Comparison of ENCODE assay signal across 18 cellular contexts in genomic region chr5:144144956-144145751, GRCh38. TPM values are rescaled to one million over a fixed set of nuclear protein-coding genes. Genes with fewer than 3 reads are reported as not detected.
A peak's percentile ranks its signal among the peaks of the same experiment; 100 is the strongest.
DNase-seq lines count a peak whose midpoint lies in the region; ATAC-seq, FAIRE-seq and TF ChIP-seq lines count a peak whose summit lies in the region.
"Had no signal": no experiment of that assay in that cellular context is flagged by ENCODE, and none has a peak within 500 bp of the region (broad histone marks: within the 10 kb centered on the region; RNA-seq: fewer than 3 reads in every experiment).

No MANE protein-coding gene starts in this region.

- DNase-seq in COR-L47 (lab: John Stamatoyannopoulos, UW) (peak; percentile 46), NCI-H146 treated with DMSO at 0.1 percent for 48 hours (lab: John Stamatoyannopoulos, UW; ENCODE audit: unreplicated experiment) (peak; percentile 10), bronchial epithelial cell (ENCODE audit: low read depth) (peak; percentile 92), lung microvascular endothelial cell (ENCODE audit: low read depth in 2 of 2) (peak; percentile 94 to 97), brain microvascular endothelial cell (no peak), hypothalamus (lab: John Stamatoyannopoulos, UW) (no peak)
- no peak for DNase-seq in activated T-cell treated with anti-CD3 and anti-CD28 coated beads, Interleukin-2, amount 50 U/mL, for 48 hours
- DNase-seq: activated CD4-positive, alpha-beta T cell treated with anti-CD3 and anti-CD28 coated beads for 4 hours; activated CD8-positive, alpha-beta memory T cell treated with anti-CD3 and anti-CD28 coated beads, Interleukin-2, amount 50 U/mL, for 48 hours; activated naive CD4-positive, alpha-beta T cell treated with anti-CD3 and anti-CD28 coated beads, Interleukin-2, amount 10 ng/mL, durations not matched to agents 7 days and 5 days; GOT3; kidney; SJCRH30; stimulated activated naive B cell treated with anti-CD40 and anti-IgM and Interleukin-4, amounts not matched to agents 10 μg/mL and 1 μg/mL and 100 μg/mL, for 72 hours; T-helper 9 cell; upper lobe of right lung had no signal

- no peaks in the 10 kb centered on the region for H3K36me3 ChIP-seq in bronchial epithelial cell (ENCODE audit: control insufficient read depth, insufficient read depth, low read length)
- no peaks in the 10 kb centered on the region for H3K36me3 ChIP-seq in brain microvascular endothelial cell (replicated peaks)
- H3K36me3 ChIP-seq: SJCRH30, upper lobe of right lung had no signal

- TF ChIP-seq CTCF in bronchial epithelial cell (IDR thresholded peaks at IDR 0.05; ENCODE audit: insufficient read depth, low read length, severe bottlenecking): no peak
- TF ChIP-seq CTCF in brain microvascular endothelial cell (IDR thresholded peaks at IDR 0.05; ENCODE audit: low read depth, low read length, missing control alignments): no peak

- H3K4me3 ChIP-seq in bronchial epithelial cell (ENCODE audit: low read depth, low read length) (no peak overlapping the region), brain microvascular endothelial cell (ENCODE audit: low read depth, low read length) (no peak overlapping the region)
- H3K4me3 ChIP-seq: SJCRH30, skin epidermis, upper lobe of right lung had no signal

- no peak overlapping the region for H3K27ac ChIP-seq in brain microvascular endothelial cell
- H3K27ac ChIP-seq: SJCRH30, upper lobe of right lung had no signal

- peak; percentile 82 for FAIRE-seq in bronchial epithelial cell (lab: Jason Lieb, UNC)
- FAIRE-seq: kidney had no signal

- no peak for ATAC-seq in HG02981 (IDR thresholded peaks at IDR 0.05; ENCODE audit: unreplicated experiment)
- ATAC-seq: stimulated activated naive B cell treated with anti-CD40 and anti-IgM and Interleukin-4, amounts not matched to agents 10 μg/mL and 1 μg/mL and 100 μg/mL, for 72 hours; upper lobe of right lung had no signal

- in situ Hi-C loops in brain microvascular endothelial cell (cut with HindIII; ENCODE audit: low pct_ligation_motif_present, low sequenced_read_pairs): no loop called here

- H3K27me3 ChIP-seq in bronchial epithelial cell (ENCODE audit: control insufficient read depth, insufficient read depth, low read length) (no peaks in the 10 kb centered on the region), brain microvascular endothelial cell (replicated peaks) (no peaks in the 10 kb centered on the region)
- H3K27me3 ChIP-seq: SJCRH30, upper lobe of right lung had no signal

RNA-seq across cellular contexts. Expression of gene YIPF5, which starts 25.3 kb away (rescaled TPM):
- total RNA-seq in bronchial epithelial cell: 65.8 and 104 TPM in 2 replicates
- 46.9 and 62.3 TPM in 2 replicates for total RNA-seq in lung microvascular endothelial cell

RNA-seq across cellular contexts. Expression of gene KCTD16, which starts 25.5 kb away (rescaled TPM):
- total RNA-seq in bronchial epithelial cell (under 0.01 and 0.13 TPM in 2 replicates), lung microvascular endothelial cell (under 0.01 TPM in 2 replicates)

Comparison
In these comparisons a context has a peak if more than half of its experiments do, and no peak if none do; other contexts are left out.
1. DNase-seq: peak in COR-L47 (single experiment), NCI-H146 treated with DMSO at 0.1 percent for 48 hours (single experiment), bronchial epithelial cell (single experiment) and lung microvascular endothelial cell (2 of 2); none in activated T-cell treated with anti-CD3 and anti-CD28 coated beads, Interleukin-2, amount 50 U/mL, for 48 hours (0 of 2), brain microvascular endothelial cell (single experiment) and hypothalamus (0 of 51).